ENCODE assay signal across 16 cellular contexts in the genomic region with DNA sequence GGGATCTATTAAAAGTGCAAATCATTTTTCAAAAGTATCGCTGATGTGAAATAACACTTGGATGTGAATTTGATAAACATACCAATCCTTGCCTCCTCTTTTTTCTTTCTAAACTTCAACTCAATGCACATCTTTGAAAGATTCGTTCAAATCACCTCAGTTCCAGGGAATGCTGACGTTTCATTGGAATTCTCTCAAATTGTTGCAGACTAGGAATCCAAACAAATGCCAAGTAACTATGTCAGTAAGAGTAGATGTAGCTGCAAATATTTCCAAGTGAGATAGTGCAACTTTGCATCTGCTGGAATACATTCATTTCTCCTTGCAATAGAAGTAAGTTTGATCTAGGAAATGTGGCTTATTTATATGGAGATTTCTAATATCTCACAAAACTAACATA.
"Had no signal": no experiment of that assay in that cellular context is flagged by ENCODE, and none has a peak within 500 bp of the region (broad histone marks: within the 10 kb centered on the region; RNA-seq: fewer than 3 reads in every experiment).

No MANE protein-coding gene starts in this region.

- DNase-seq: cortex of kidney; dorsolateral prefrontal cortex; effector CD8-positive, alpha-beta T cell; foreskin melanocyte; heart left ventricle; hippocampal formation; left lung; lower lobe of right lung; naive B cell; psoas muscle; stimulated activated CD4-positive, alpha-beta T cell treated with anti-CD3 and anti-CD28 coated beads, Interleukin-12 subunit alpha, Interleukin-12 subunit beta, amount 100 ng/mL, for 4 hours; stimulated activated CD4-positive, alpha-beta T cell treated with anti-CD3 and anti-CD28 coated beads, Interleukin-2, amount 100 ng/mL, for 48 hours; stimulated activated CD8-positive, alpha-beta memory T cell treated with anti-CD3 and anti-CD28 coated beads, Interleukin-4, amount 100 ng/mL, for 48 hours; stimulated activated naive CD8-positive, alpha-beta T cell treated with anti-CD3 and anti-CD28 coated beads, Interleukin-15, Interleukin-2, amounts not matched to agents 100 U/mL and 50 U/mL, for 24 hours; thyroid gland had no signal

- H3K27ac ChIP-seq: dorsolateral prefrontal cortex, heart left ventricle, left lung, lower lobe of right lung, psoas muscle, suprapubic skin, thyroid gland had no signal

- H3K27me3 ChIP-seq: dorsolateral prefrontal cortex, heart left ventricle, left lung, suprapubic skin, thyroid gland had no signal

- H3K36me3 ChIP-seq: heart left ventricle, left lung, lower lobe of right lung, suprapubic skin, thyroid gland had no signal

- H3K4me3 ChIP-seq: dorsolateral prefrontal cortex, heart left ventricle, left lung, lower lobe of right lung, psoas muscle, suprapubic skin, thyroid gland had no signal

- H3K9me3 ChIP-seq: heart left ventricle, left lung, lower lobe of right lung, psoas muscle, thyroid gland had no signal

- H3K4me1 ChIP-seq: heart left ventricle, left lung, lower lobe of right lung, psoas muscle, suprapubic skin, thyroid gland had no signal
